16 cellular contexts compared by ENCODE assay signal in genomic region chr19:50912727-50913716, GRCh38. TPM values are rescaled to one million over a fixed set of nuclear protein-coding genes. Genes with fewer than 3 reads are reported as not detected.
A peak's percentile ranks its signal among the peaks of the same experiment; 100 is the strongest.
DNase-seq lines count a peak whose midpoint lies in the region; ATAC-seq, FAIRE-seq and TF ChIP-seq lines count a peak whose summit lies in the region.
"Had no signal": no experiment of that assay in that cellular context is flagged by ENCODE, and none has a peak within 500 bp of the region (broad histone marks: within the 10 kb centered on the region; RNA-seq: fewer than 3 reads in every experiment).

No MANE protein-coding gene starts in this region.

- H3K27ac ChIP-seq in left lung, result no peak overlapping the region
- H3K27ac ChIP-seq: SJSA1, upper lobe of left lung had no signal

- H3K9me3 ChIP-seq in left lung, result no peaks in the 10 kb centered on the region
- H3K9me3 ChIP-seq: SJSA1, upper lobe of left lung had no signal

- no peak overlapping the region for H3K4me3 Mint-ChIP-seq in activated CD8-positive, alpha-beta T cell treated with anti-CD3 and anti-CD28 coated beads, Interleukin-2, amount 10 ng/mL, durations not matched to agents 7 days and 5 days

- no peaks in the 10 kb centered on the region for H3K4me1 ChIP-seq in left lung
- H3K4me1 ChIP-seq: SJSA1 had no signal

- POLR2A ChIA-PET in activated CD8-positive, alpha-beta T cell treated with anti-CD3 and anti-CD28 coated beads, Interleukin-2, amount 10 ng/mL, durations not matched to agents 7 days and 5 days (lab: Charles Lee), result no interaction called here

- no peak overlapping the region for H3K4me3 ChIP-seq in left lung
- H3K4me3 ChIP-seq: SJSA1, upper lobe of left lung had no signal

- CTCF ChIA-PET in activated CD8-positive, alpha-beta T cell treated with anti-CD3 and anti-CD28 coated beads, Interleukin-2, amount 10 ng/mL, durations not matched to agents 7 days and 5 days (lab: Charles Lee), result no interaction called here

- peak; percentile 32 for ATAC-seq in activated CD8-positive, alpha-beta T cell treated with anti-CD3 and anti-CD28 coated beads, Interleukin-2, amount 10 ng/mL, durations not matched to agents 7 days and 5 days
- ATAC-seq in left lung (peak; percentile 26), GM18505 (IDR thresholded peaks at IDR 0.05; ENCODE audit: unreplicated experiment) (no peak)
- ATAC-seq: HepG2 had no signal

- DNase-seq in stimulated activated CD4-positive, alpha-beta T cell treated with anti-CD3 and anti-CD28 coated beads, Interleukin-1b, Interleukin-23, amount 100 ng/mL, for 48 hours, result peak; percentile 41
- DNase-seq in stimulated activated CD4-positive, alpha-beta T cell treated with anti-CD3 and anti-CD28 coated beads, Interleukin-12 subunit alpha, Interleukin-12 subunit beta, amount 100 ng/mL, for 4 hours, result no peak
- no peak for DNase-seq in activated CD8-positive, alpha-beta T cell treated with anti-CD3 and anti-CD28 coated beads, Interleukin-2, amount 10 ng/mL, durations not matched to agents 7 days and 5 days
- DNase-seq in left lung (no peak), urothelium cell line (ENCODE audit: low spot score) (peak; percentile 57), hippocampal formation (lab: John Stamatoyannopoulos, UW) (no peak)
- no peak for DNase-seq in stimulated activated naive CD4-positive, alpha-beta T cell treated with Interleukin-2 at 50 U/mL for 16 hours (lab: John Stamatoyannopoulos, UW)
- DNase-seq: dermis blood vessel endothelial cell, NCI-H1092 had no signal

- TF ChIP-seq POLR2A in GM18505 (IDR thresholded peaks at IDR 0.05; ENCODE audit: borderline replicate concordance, extremely low read depth, insufficient read depth, insufficient read length), result no peak

- FAIRE-seq in urothelium cell line (lab: Jason Lieb, UNC), result no peak
- FAIRE-seq: HepG2, TTC549 had no signal

- H3K4me1 Mint-ChIP-seq in activated CD8-positive, alpha-beta T cell treated with anti-CD3 and anti-CD28 coated beads, Interleukin-2, amount 10 ng/mL, durations not matched to agents 7 days and 5 days (ENCODE audit: low read depth), result peaks cover 1% of the 10 kb centered on the region

- no peak overlapping the region for H3K27ac Mint-ChIP-seq in activated CD8-positive, alpha-beta T cell treated with anti-CD3 and anti-CD28 coated beads, Interleukin-2, amount 10 ng/mL, durations not matched to agents 7 days and 5 days

- no peaks in the 10 kb centered on the region for H3K9me3 Mint-ChIP-seq in activated CD8-positive, alpha-beta T cell treated with anti-CD3 and anti-CD28 coated beads, Interleukin-2, amount 10 ng/mL, durations not matched to agents 7 days and 5 days (ENCODE audit: insufficient read depth)

- H3K27me3 Mint-ChIP-seq in activated CD8-positive, alpha-beta T cell treated with anti-CD3 and anti-CD28 coated beads, Interleukin-2, amount 10 ng/mL, durations not matched to agents 7 days and 5 days (ENCODE audit: low read depth), result peaks cover 30% of the 10 kb centered on the region

- intact Hi-C loops in left lung (cut with DNase I), result no loop called here

- no peaks in the 10 kb centered on the region for H3K36me3 Mint-ChIP-seq in activated CD8-positive, alpha-beta T cell treated with anti-CD3 and anti-CD28 coated beads, Interleukin-2, amount 10 ng/mL, durations not matched to agents 7 days and 5 days (ENCODE audit: low read depth)

- TF ChIP-seq CTCF in left lung (IDR thresholded peaks at IDR 0.05), result no peak

- H3K36me3 ChIP-seq in left lung, result no peaks in the 10 kb centered on the region
- H3K36me3 ChIP-seq: SJSA1, upper lobe of left lung had no signal

- peaks cover 29 to 90% of the 10 kb centered on the region in 2 donors for H3K27me3 ChIP-seq in left lung

RNA-seq across cellular contexts. Expression of gene KLK4, which starts 1.8 kb away (rescaled TPM):
- not detected for total RNA-seq in activated CD8-positive, alpha-beta T cell treated with anti-CD3 and anti-CD28 coated beads, Interleukin-2, amount 10 ng/mL, durations not matched to agents 7 days and 5 days
- not detected for total RNA-seq in left lung
- total RNA-seq: dermis blood vessel endothelial cell, HepG2, lung microvascular endothelial cell, SJSA1, skeletal muscle tissue, upper lobe of left lung had no signal

RNA-seq across cellular contexts. Expression of gene KLK2, which starts 39.8 kb away (rescaled TPM):
- total RNA-seq in activated CD8-positive, alpha-beta T cell treated with anti-CD3 and anti-CD28 coated beads, Interleukin-2, amount 10 ng/mL, durations not matched to agents 7 days and 5 days, result not detected
- not detected for total RNA-seq in left lung
- total RNA-seq: dermis blood vessel endothelial cell, HepG2, lung microvascular endothelial cell, SJSA1, skeletal muscle tissue, upper lobe of left lung had no signal

RNA-seq across cellular contexts. Expression of gene KLK5, which starts 39.8 kb away (rescaled TPM):
- not detected for total RNA-seq in activated CD8-positive, alpha-beta T cell treated with anti-CD3 and anti-CD28 coated beads, Interleukin-2, amount 10 ng/mL, durations not matched to agents 7 days and 5 days
- total RNA-seq in left lung, result under 1 TPM in 1 of 2 donors, not detected in 1; 0.52 TPM
- total RNA-seq: dermis blood vessel endothelial cell, HepG2, lung microvascular endothelial cell, SJSA1, skeletal muscle tissue had no signal

RNA-seq across cellular contexts. Expression of gene KLK6, which starts 56.4 kb away (rescaled TPM):
- not detected for total RNA-seq in activated CD8-positive, alpha-beta T cell treated with anti-CD3 and anti-CD28 coated beads, Interleukin-2, amount 10 ng/mL, durations not matched to agents 7 days and 5 days
- total RNA-seq in left lung, result not detected
- total RNA-seq: dermis blood vessel endothelial cell, lung microvascular endothelial cell, SJSA1, skeletal muscle tissue, upper lobe of left lung had no signal

RNA-seq across cellular contexts. Expression of gene KLK3, which starts 58.3 kb away (rescaled TPM):
- total RNA-seq in activated CD8-positive, alpha-beta T cell treated with anti-CD3 and anti-CD28 coated beads, Interleukin-2, amount 10 ng/mL, durations not matched to agents 7 days and 5 days, result not detected
- not detected for total RNA-seq in left lung
- total RNA-seq: dermis blood vessel endothelial cell, HepG2, lung microvascular endothelial cell, SJSA1, skeletal muscle tissue had no signal

Comparison
In these comparisons a context has a peak if more than half of its experiments do, and no peak if none do; other contexts are left out.
1. DNase-seq: peak in stimulated activated CD4-positive, alpha-beta T cell treated with anti-CD3 and anti-CD28 coated beads, Interleukin-1b, Interleukin-23, amount 100 ng/mL, for 48 hours (single experiment) and urothelium cell line (single experiment); none in stimulated activated CD4-positive, alpha-beta T cell treated with anti-CD3 and anti-CD28 coated beads, Interleukin-12 subunit alpha, Interleukin-12 subunit beta, amount 100 ng/mL, for 4 hours (single experiment), activated CD8-positive, alpha-beta T cell treated with anti-CD3 and anti-CD28 coated beads, Interleukin-2, amount 10 ng/mL, durations not matched to agents 7 days and 5 days (single experiment), left lung (0 of 2), stimulated activated naive CD4-positive, alpha-beta T cell treated with Interleukin-2 at 50 U/mL for 16 hours (single experiment) and hippocampal formation (0 of 2).